In genomic region chr12:48183876-48184548, GRCh38 we compare ENCODE assay signal across 8 cellular contexts. TPM values are rescaled to one million over a fixed set of nuclear protein-coding genes. Genes with fewer than 3 reads are reported as not detected.
DNase-seq lines count a peak whose midpoint lies in the region; ATAC-seq lines count a peak whose summit lies in the region.

No MANE protein-coding gene starts in this region.

- peak overlapping the region; percentile 73 for H3K4me3 ChIP-seq in iPS-18a (ENCODE audit: low read length)

- no peaks in the 10 kb centered on the region for H3K9me3 Mint-ChIP-seq in activated naive CD4-positive, alpha-beta T cell treated with anti-CD3 and anti-CD28 coated beads for 36 hours

- H3K36me3 Mint-ChIP-seq in activated naive CD4-positive, alpha-beta T cell treated with anti-CD3 and anti-CD28 coated beads for 36 hours (ENCODE audit: low read depth): no peaks in the 10 kb centered on the region

- no peak overlapping the region for H3K9ac ChIP-seq in iPS-18a (ENCODE audit: low read length)

- H3K27me3 Mint-ChIP-seq in activated naive CD4-positive, alpha-beta T cell treated with anti-CD3 and anti-CD28 coated beads for 36 hours (ENCODE audit: low read depth): peaks cover 15% of the 10 kb centered on the region

- intact Hi-C loops in activated naive CD4-positive, alpha-beta T cell treated with anti-CD3 and anti-CD28 coated beads for 36 hours (cut with micrococcal nuclease): loop anchor here (1.0 to 5.0 kb wide), 5 partner anchors 14 to 433 kb away; partner anchors contain the start of genes ASB8 and TMEM106C

- no peak overlapping the region for H3K27ac ChIP-seq in iPS-18a (ENCODE audit: low read length)

- DNase-seq in activated T-cell treated with anti-CD3 and anti-CD28 coated beads, Interleukin-2, amount 50 U/mL, for 1 hour: peak; percentile 52
- no peak for DNase-seq in activated T-cell treated with anti-CD3 and anti-CD28 coated beads for 4 hours
- no peak for DNase-seq in activated naive CD4-positive, alpha-beta T cell treated with anti-CD3 and anti-CD28 coated beads for 36 hours
- peak; percentile 26 for DNase-seq in stimulated activated naive CD8-positive, alpha-beta T cell treated with anti-CD3 and anti-CD28 coated beads, Interleukin-15, Interleukin-2, amounts not matched to agents 100 U/mL and 50 U/mL, for 24 hours
- no peak for DNase-seq in dedifferentiated amniotic fluid mesenchymal stem cell (ENCODE audit: extremely low spot score)
- no peak for DNase-seq in occipital lobe (lab: John Stamatoyannopoulos, UW)

- CTCF ChIA-PET in activated naive CD4-positive, alpha-beta T cell treated with anti-CD3 and anti-CD28 coated beads for 36 hours (lab: Charles Lee): interaction anchor here (1.0 to 1.5 kb wide), 4 partner anchors 107 to 279 kb away, joined by 3 to 5 read pairs (median 4); no protein-coding TSS in a partner anchor

- peaks cover 12% of the 10 kb centered on the region for H3K4me1 Mint-ChIP-seq in activated naive CD4-positive, alpha-beta T cell treated with anti-CD3 and anti-CD28 coated beads for 36 hours (ENCODE audit: low read depth)

- H3K27me3 ChIP-seq in iPS-18a (ENCODE audit: control insufficient read depth, insufficient read depth, low read length): peaks cover 64% of the 10 kb centered on the region

- no peaks in the 10 kb centered on the region for H3K9me3 ChIP-seq in iPS-18a (ENCODE audit: control insufficient read depth, low read depth, low read length)

- H3K36me3 ChIP-seq in iPS-18a (ENCODE audit: control insufficient read depth, low read depth, low read length): no peaks in the 10 kb centered on the region

- ATAC-seq in stimulated activated naive CD8-positive, alpha-beta T cell treated with anti-CD3 and anti-CD28 coated beads, Interleukin-15, Interleukin-2, amounts not matched to agents 100 U/mL and 50 U/mL, for 24 hours: peak; percentile 7
- no peak for ATAC-seq in GM21717 (IDR thresholded peaks at IDR 0.05; ENCODE audit: unreplicated experiment)

- H3K27ac Mint-ChIP-seq in activated naive CD4-positive, alpha-beta T cell treated with anti-CD3 and anti-CD28 coated beads for 36 hours: no peak overlapping the region

- peaks cover 15% of the 10 kb centered on the region for H3K4me1 ChIP-seq in iPS-18a (ENCODE audit: control insufficient read depth, low read depth, low read length)

- H3K4me3 Mint-ChIP-seq in activated naive CD4-positive, alpha-beta T cell treated with anti-CD3 and anti-CD28 coated beads for 36 hours: peak overlapping the region; percentile 64

RNA-seq across cellular contexts. Expression of gene CCDC184, which starts 0.6 kb away (rescaled TPM):
- under 1 TPM in 1 of 2 experiments, not detected in 1; 0.14 TPM for total RNA-seq in activated naive CD4-positive, alpha-beta T cell treated with anti-CD3 and anti-CD28 coated beads for 36 hours
- total RNA-seq in occipital lobe: 17.0 TPM

RNA-seq across cellular contexts. Expression of gene OR10AD1, which starts 19.1 kb away (rescaled TPM):
- total RNA-seq in activated naive CD4-positive, alpha-beta T cell treated with anti-CD3 and anti-CD28 coated beads for 36 hours: not detected
- not detected for total RNA-seq in occipital lobe

RNA-seq across cellular contexts. Expression of gene ASB8, which starts 26.7 kb away (rescaled TPM):
- 10 to 100 TPM; 36.7 to 47.9 TPM for total RNA-seq in activated naive CD4-positive, alpha-beta T cell treated with anti-CD3 and anti-CD28 coated beads for 36 hours
- 38.8 TPM for total RNA-seq in occipital lobe

Comparison
In these comparisons a context has a peak if more than half of its experiments do, and no peak if none do; other contexts are left out.
1. DNase-seq: peak in activated T-cell treated with anti-CD3 and anti-CD28 coated beads, Interleukin-2, amount 50 U/mL, for 1 hour (single experiment) and stimulated activated naive CD8-positive, alpha-beta T cell treated with anti-CD3 and anti-CD28 coated beads, Interleukin-15, Interleukin-2, amounts not matched to agents 100 U/mL and 50 U/mL, for 24 hours (single experiment); none in activated T-cell treated with anti-CD3 and anti-CD28 coated beads for 4 hours (single experiment), activated naive CD4-positive, alpha-beta T cell treated with anti-CD3 and anti-CD28 coated beads for 36 hours (single experiment), dedifferentiated amniotic fluid mesenchymal stem cell (single experiment) and occipital lobe (single experiment).
2. RNA of gene CCDC184, which starts 0.6 kb away (total RNA-seq): 17.0 TPM in occipital lobe (single experiment); 0.14 TPM in activated naive CD4-positive, alpha-beta T cell treated with anti-CD3 and anti-CD28 coated beads for 36 hours; every median in the first group is over 10 times any median in the second.